In genomic region chr12:32755654-32756475, GRCh38 we compare ENCODE assay signal across 1 cellular context.
TF ChIP-seq lines count a peak whose summit lies in the region.

TSS of gene YARS2 (minus strand) at chr12:32755897. CDS start at chr12:32755874, 23 bp downstream.

TF ChIP-seq in HepG2, 621 proteins besides CTCF, POLR2A, EP300 and RAD21 (continued from another document and continues in another):
- TF ChIP-seq PAXIP1 (CRISPR knock-in tag; conservative IDR thresholded peaks at IDR 0.05) = no peak
- TF ChIP-seq ZNF780A (CRISPR knock-in tag; IDR thresholded peaks at IDR 0.05) = no peak
- no peak for TF ChIP-seq EED (CRISPR knock-in tag; IDR thresholded peaks at IDR 0.05)
- TF ChIP-seq IRX3 (CRISPR knock-in tag; IDR thresholded peaks at IDR 0.05; ENCODE audit: borderline replicate concordance, low read depth) = no peak
- TF ChIP-seq GFI1 (CRISPR knock-in tag; IDR thresholded peaks at IDR 0.05; ENCODE audit: borderline replicate concordance) = 0 out of 2 replicates have a peak, but pooled peaks have one; percentile 13
- peak; percentile 73 for TF ChIP-seq SRY (CRISPR knock-in tag; IDR thresholded peaks at IDR 0.05)
- TF ChIP-seq ZUFSP (CRISPR knock-in tag; IDR thresholded peaks at IDR 0.05; ENCODE audit: borderline replicate concordance) = no peak
- TF ChIP-seq ZNF776 (CRISPR knock-in tag; IDR thresholded peaks at IDR 0.05) = 0 out of 2 replicates have a peak, but pooled peaks have one; percentile 27
- TF ChIP-seq RBFOX2 (IDR thresholded peaks at IDR 0.05; ENCODE audit: low read depth, low read length) = peak; percentile 64
- TF ChIP-seq FOXM1 (CRISPR knock-in tag; IDR thresholded peaks at IDR 0.05) = no peak
- TF ChIP-seq CHD4 (IDR thresholded peaks at IDR 0.05; ENCODE audit: borderline replicate concordance, low read length) = no peak
- no peak for TF ChIP-seq BCL3 (CRISPR knock-in tag; IDR thresholded peaks at IDR 0.05)
- no peak for TF ChIP-seq SMAD1 (CRISPR knock-in tag; IDR thresholded peaks at IDR 0.05; ENCODE audit: borderline replicate concordance, low read depth)
- TF ChIP-seq MXD1 (CRISPR knock-in tag; IDR thresholded peaks at IDR 0.05) = 0 out of 2 replicates have a peak, but pooled peaks have one; percentile 28
- TF ChIP-seq ISX (CRISPR knock-in tag; conservative IDR thresholded peaks at IDR 0.05) = no peak
- TF ChIP-seq NAIF1 (CRISPR knock-in tag; IDR thresholded peaks at IDR 0.05; ENCODE audit: borderline replicate concordance) = peak; percentile 97
- no peak for TF ChIP-seq HMG20B (CRISPR knock-in tag; conservative IDR thresholded peaks at IDR 0.05)
- no peak for TF ChIP-seq ZFYVE20 (CRISPR knock-in tag; IDR thresholded peaks at IDR 0.05; ENCODE audit: borderline replicate concordance, low read depth)
- peak; percentile 58; the same call in 1 of the 2 replicates for TF ChIP-seq ZNF891 (CRISPR knock-in tag; IDR thresholded peaks at IDR 0.05)
- peak; percentile 47; the same call in 1 of the 2 replicates for TF ChIP-seq FOXJ3 (CRISPR knock-in tag; IDR thresholded peaks at IDR 0.05; ENCODE audit: borderline replicate concordance)
- TF ChIP-seq SP5 (CRISPR knock-in tag; IDR thresholded peaks at IDR 0.05; ENCODE audit: borderline replicate concordance, low read depth) = 0 out of 2 replicates have a peak, but pooled peaks have one; percentile 34
- TF ChIP-seq MED13 (CRISPR knock-in tag; IDR thresholded peaks at IDR 0.05) = no peak
- 0 out of 2 replicates have a peak, but pooled peaks have one; percentile 56 for TF ChIP-seq SNAPC2 (CRISPR knock-in tag; IDR thresholded peaks at IDR 0.05)
- TF ChIP-seq ZNF691 (CRISPR knock-in tag; IDR thresholded peaks at IDR 0.05; ENCODE audit: borderline replicate concordance, low read depth) = 0 out of 2 replicates have a peak, but pooled peaks have one; percentile 63
- no peak; the same call in 1 of the 2 replicates for TF ChIP-seq KMT2B (CRISPR knock-in tag; IDR thresholded peaks at IDR 0.05)
- TF ChIP-seq ZNF816 (CRISPR knock-in tag; IDR thresholded peaks at IDR 0.05; ENCODE audit: borderline replicate concordance) = no peak
- TF ChIP-seq ZNF234 (CRISPR knock-in tag; conservative IDR thresholded peaks at IDR 0.05) = 0 out of 2 replicates have a peak, but pooled peaks have one; percentile 11
- no peak for TF ChIP-seq SNRNP70 (IDR thresholded peaks at IDR 0.05; ENCODE audit: low read depth, low read length)
- no peak for TF ChIP-seq ZNF44 (CRISPR knock-in tag; IDR thresholded peaks at IDR 0.05)
- TF ChIP-seq POLR2AphosphoS2 (IDR thresholded peaks at IDR 0.05; ENCODE audit: low read depth, low read length) = no peak
- no peak for TF ChIP-seq LRRFIP1 (CRISPR knock-in tag; conservative IDR thresholded peaks at IDR 0.05)
- TF ChIP-seq ZNF800 (CRISPR knock-in tag; IDR thresholded peaks at IDR 0.05) = no peak
- TF ChIP-seq ARID4A (CRISPR knock-in tag; IDR thresholded peaks at IDR 0.05; ENCODE audit: borderline replicate concordance) = peak; percentile 81
- TF ChIP-seq ZNF343 (CRISPR knock-in tag; IDR thresholded peaks at IDR 0.05) = no peak
